ENCODE assay signal across 18 cellular contexts in the genomic region with DNA sequence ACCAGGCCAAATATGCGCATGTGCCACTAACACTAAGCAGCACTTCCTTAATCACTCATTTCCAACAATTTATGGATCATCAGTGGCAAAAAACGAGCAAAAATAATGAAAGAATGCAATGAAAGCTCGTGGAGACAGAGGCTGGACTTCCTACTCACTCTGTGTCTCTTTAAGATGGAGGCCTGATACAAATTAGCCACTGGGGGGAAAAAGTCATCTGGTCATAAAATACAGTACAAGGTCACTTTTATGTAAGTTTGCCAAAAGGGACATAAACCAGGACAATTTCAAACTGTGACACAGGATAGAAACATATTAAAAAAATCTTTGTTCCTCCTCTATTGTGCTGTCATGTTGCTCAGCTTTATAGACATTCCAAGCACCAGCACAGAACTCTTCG.
DNase-seq lines count a peak whose midpoint lies in the region; ATAC-seq and TF ChIP-seq lines count a peak whose summit lies in the region.
"Had no signal": no experiment of that assay in that cellular context is flagged by ENCODE, and none has a peak within 500 bp of the region (broad histone marks: within the 10 kb centered on the region; RNA-seq: fewer than 3 reads in every experiment).

No MANE protein-coding gene starts in this region.

- CTCF ChIA-PET in activated CD4-positive, alpha-beta memory T cell treated with anti-CD3 and anti-CD28 coated beads for 36 hours (lab: Charles Lee): no interaction called here

- H3K4me1 ChIP-seq in BE2C (peaks cover 34% of the 10 kb centered on the region), HUES64 (ENCODE audit: insufficient read depth, low read length) (peaks cover 18% of the 10 kb centered on the region), iPS-20b (ENCODE audit: insufficient read depth, low read length) (peaks cover 20% of the 10 kb centered on the region)
- H3K4me1 ChIP-seq: Peyer's patch had no signal

- no peaks in the 10 kb centered on the region for H3K27me3 ChIP-seq in BE2C
- no peaks in the 10 kb centered on the region for H3K27me3 ChIP-seq in HUES64 (ENCODE audit: insufficient read depth, low read length)
- no peaks in the 10 kb centered on the region for H3K27me3 ChIP-seq in iPS-20b (ENCODE audit: insufficient read depth, low read length)
- H3K27me3 ChIP-seq: Peyer's patch had no signal

- no peak for DNase-seq in BE2C
- DNase-seq in dermis microvascular lymphatic vessel endothelial cell (ENCODE audit: low read depth in 2 of 2): peak; percentile 1 to 10
- no peak for DNase-seq in NCI-H226
- no peak for DNase-seq in cerebellar nuclear complex (lab: John Stamatoyannopoulos, UW)
- no peak for DNase-seq in activated CD4-positive, alpha-beta memory T cell treated with anti-CD3 and anti-CD28 coated beads for 36 hours
- DNase-seq: Karpas-422, MV-4-11, NCI-H1694, NCI-H2081, NCI-H2171, NCI-H524 treated with DMSO at 0.1 percent for 48 hours, Peyer's patch had no signal

- H3K4me3 Mint-ChIP-seq in activated CD4-positive, alpha-beta memory T cell treated with anti-CD3 and anti-CD28 coated beads for 36 hours: no peak overlapping the region
- H3K4me3 Mint-ChIP-seq: CD14-positive monocyte, IgD-negative memory B cell had no signal

- peak; percentile 14; the same call in 1 of the 2 replicates for TF ChIP-seq CTCF in BE2C (IDR thresholded peaks at IDR 0.05; ENCODE audit: low read depth, low read length)

- H3K9me3 ChIP-seq in BE2C (no peaks in the 10 kb centered on the region), HUES64 (ENCODE audit: insufficient read depth, low read depth, low read length) (no peaks in the 10 kb centered on the region), iPS-20b (ENCODE audit: insufficient read depth, low read depth, low read length) (no peaks in the 10 kb centered on the region)
- H3K9me3 ChIP-seq: Peyer's patch had no signal

- H3K4me1 Mint-ChIP-seq in activated CD4-positive, alpha-beta memory T cell treated with anti-CD3 and anti-CD28 coated beads for 36 hours (ENCODE audit: low read depth): no peaks in the 10 kb centered on the region
- H3K4me1 Mint-ChIP-seq: IgD-negative memory B cell had no signal

- peaks cover 3% of the 10 kb centered on the region for H3K36me3 Mint-ChIP-seq in activated CD4-positive, alpha-beta memory T cell treated with anti-CD3 and anti-CD28 coated beads for 36 hours

- ATAC-seq in esophagus mucosa: no peak

- 54% methylated on average over 4 of the region's 4 CpGs for WGBS in HUES64

- H3K27ac ChIP-seq in HUES64 (ENCODE audit: low read depth, low read length): peak overlapping the region; percentile 53
- peak overlapping the region; percentile 59 for H3K27ac ChIP-seq in iPS-20b (ENCODE audit: low read length)
- H3K27ac ChIP-seq: HL-60, Peyer's patch had no signal

- H3K9ac ChIP-seq in HUES64 (ENCODE audit: low read depth, low read length) (no peak overlapping the region), iPS-20b (ENCODE audit: low read depth, low read length) (peak overlapping the region; percentile 34)

- peak overlapping the region; percentile 11; the same call in 1 of the 2 replicates for H3K4me3 ChIP-seq in BE2C (ENCODE audit: low read depth, low read length)
- no peak overlapping the region for H3K4me3 ChIP-seq in HUES64 (ENCODE audit: low read length)
- peak overlapping the region; percentile 31; the same call in 1 of the 2 replicates for H3K4me3 ChIP-seq in iPS-20b (ENCODE audit: low read length)
- H3K4me3 ChIP-seq: Peyer's patch had no signal

- no peaks in the 10 kb centered on the region for H3K27me3 Mint-ChIP-seq in activated CD4-positive, alpha-beta memory T cell treated with anti-CD3 and anti-CD28 coated beads for 36 hours
- H3K27me3 Mint-ChIP-seq: IgD-negative memory B cell had no signal

- POLR2A ChIA-PET in activated CD4-positive, alpha-beta memory T cell treated with anti-CD3 and anti-CD28 coated beads for 36 hours (lab: Charles Lee): no interaction called here

- no peaks in the 10 kb centered on the region for H3K9me3 Mint-ChIP-seq in activated CD4-positive, alpha-beta memory T cell treated with anti-CD3 and anti-CD28 coated beads for 36 hours
- H3K9me3 Mint-ChIP-seq: CD14-positive monocyte, IgD-negative memory B cell had no signal

- H3K36me3 ChIP-seq in BE2C: no peaks in the 10 kb centered on the region; the same call in 1 of the 2 replicates
- peaks cover 15% of the 10 kb centered on the region for H3K36me3 ChIP-seq in HUES64 (ENCODE audit: insufficient read depth, low read length)
- peaks cover 6% of the 10 kb centered on the region for H3K36me3 ChIP-seq in iPS-20b (ENCODE audit: insufficient read depth, low read depth, low read length)
- H3K36me3 ChIP-seq: Peyer's patch had no signal

- intact Hi-C loops in activated CD4-positive, alpha-beta memory T cell treated with anti-CD3 and anti-CD28 coated beads for 36 hours (cut with micrococcal nuclease): no loop called here

- no peak overlapping the region for H3K27ac Mint-ChIP-seq in activated CD4-positive, alpha-beta memory T cell treated with anti-CD3 and anti-CD28 coated beads for 36 hours
- H3K27ac Mint-ChIP-seq: CD14-positive monocyte, IgD-negative memory B cell had no signal

Comparison
In these comparisons a context has a peak if more than half of its experiments do, and no peak if none do; other contexts are left out.
1. DNase-seq: peak in dermis microvascular lymphatic vessel endothelial cell (2 of 2); none in BE2C (single experiment), NCI-H226 (single experiment), cerebellar nuclear complex (0 of 2) and activated CD4-positive, alpha-beta memory T cell treated with anti-CD3 and anti-CD28 coated beads for 36 hours (single experiment).